13 cellular contexts compared by ENCODE assay signal in the genomic region with DNA sequence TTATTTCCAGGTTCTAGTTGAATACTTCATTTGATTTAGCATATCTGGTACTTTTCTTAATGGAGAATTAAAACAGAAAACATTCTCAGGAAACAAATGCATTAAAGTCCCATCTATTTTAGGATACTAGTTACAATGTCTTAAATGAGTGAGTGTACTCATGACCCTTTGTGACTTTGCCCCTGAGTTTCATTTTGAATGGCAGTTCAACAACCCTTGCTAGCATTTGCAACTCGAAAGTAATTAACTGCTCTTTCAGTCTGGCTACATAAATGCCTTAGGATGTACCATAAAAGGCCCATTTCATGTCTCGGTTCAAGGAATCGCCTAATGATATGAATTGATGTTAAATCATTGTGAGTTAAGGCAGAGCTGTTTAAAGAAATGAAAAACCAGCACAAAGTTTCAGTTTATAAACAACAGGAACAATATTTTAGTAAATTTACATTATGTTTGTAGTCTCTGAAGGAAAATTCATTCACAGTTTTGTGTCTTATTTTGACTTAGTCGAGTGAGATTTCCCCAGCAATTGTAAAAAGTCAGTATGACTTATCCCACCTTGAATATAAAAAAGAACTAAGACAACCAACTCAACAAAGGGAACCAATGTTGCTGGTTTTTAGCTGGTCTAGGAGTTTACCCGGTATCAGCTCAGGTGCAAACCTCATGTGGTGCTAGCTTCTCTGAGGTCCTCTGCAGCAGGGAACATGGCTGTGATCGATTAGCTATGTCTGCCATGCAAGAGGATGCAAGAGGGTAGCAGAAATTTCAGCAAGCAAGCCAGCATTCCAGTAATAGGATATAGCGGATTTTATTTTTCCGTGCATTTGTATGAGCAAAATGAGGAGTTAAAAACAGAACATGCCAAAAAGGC.
A peak's percentile ranks its signal among the peaks of the same experiment; 100 is the strongest.
DNase-seq lines count a peak whose midpoint lies in the region; ATAC-seq, FAIRE-seq and TF ChIP-seq lines count a peak whose summit lies in the region.
"Had no signal": no experiment of that assay in that cellular context is flagged by ENCODE, and none has a peak within 500 bp of the region (broad histone marks: within the 10 kb centered on the region; RNA-seq: fewer than 3 reads in every experiment).

No MANE protein-coding gene starts in this region.

- DNase-seq in activated CD4-positive, alpha-beta T cell treated with anti-CD3 and anti-CD28 coated beads, Interleukin-2, amount 10 ng/mL, durations not matched to agents 24 days and 14 days = peak; percentile 53
- no peak for DNase-seq in activated CD4-positive, alpha-beta T cell treated with anti-CD3 and anti-CD28 coated beads for 1 hour
- DNase-seq in H1 (ENCODE audit: low read depth in 1 of 2, low spot score in 2 of 2) (no peak), A673 (ENCODE audit: low spot score) (no peak), amniotic stem cell (lab: John Stamatoyannopoulos, UW) (no peak), caudate nucleus (lab: John Stamatoyannopoulos, UW) (no peak)
- DNase-seq: activated CD8-positive, alpha-beta memory T cell treated with anti-CD3 and anti-CD28 coated beads, Interleukin-2, amount 50 U/mL, for 48 hours; GOT3; Kasumi-1; NCI-H774 had no signal

- no peaks in the 10 kb centered on the region for H3K79me1 ChIP-seq in H1 (ENCODE audit: low read depth, low read length)

- no peaks in the 10 kb centered on the region for H4K20me1 ChIP-seq in H1 (replicated peaks in 1 of 2; ENCODE audit: control insufficient read depth in 1 of 2, insufficient read depth in 2 of 2, low read length in 2 of 2)

- intact Hi-C loops in activated CD4-positive, alpha-beta T cell treated with anti-CD3 and anti-CD28 coated beads, Interleukin-2, amount 10 ng/mL, durations not matched to agents 24 days and 14 days (cut with micrococcal nuclease) = no loop called here
- intact Hi-C loops in A673 (cut with micrococcal nuclease; ENCODE audit: unreplicated experiment) = no loop called here

- H4K91ac ChIP-seq in H1 (replicated peaks; ENCODE audit: insufficient read length, low read length) = no peak overlapping the region

- H3K27me3 Mint-ChIP-seq in activated CD4-positive, alpha-beta T cell treated with anti-CD3 and anti-CD28 coated beads, Interleukin-2, amount 10 ng/mL, durations not matched to agents 24 days and 14 days = no peaks in the 10 kb centered on the region
- H3K27me3 Mint-ChIP-seq: dendritic cell treated with granulocyte-macrophage colony-stimulating factor and Interleukin-4, amounts not matched to agents 40 ng/mL and 50 ng/mL, for 4 days had no signal

- no peak overlapping the region for H4K5ac ChIP-seq in H1 (ENCODE audit: insufficient read length, low read depth, low read length)

- no peak overlapping the region for H2BK15ac ChIP-seq in H1 (ENCODE audit: low read length)

- H2AFZ ChIP-seq in H1 (ENCODE audit: low read length) = no peak overlapping the region

- no peak overlapping the region for H3K23ac ChIP-seq in H1 (ENCODE audit: insufficient read length)

- H3K4me2 ChIP-seq in H1 (ENCODE audit: insufficient read depth in 1 of 2, low read depth in 2 of 2, low read length in 2 of 2) = no peak overlapping the region

- no peak overlapping the region for H2BK20ac ChIP-seq in H1 (ENCODE audit: low read length)

- H3K4ac ChIP-seq in H1 (replicated peaks; ENCODE audit: insufficient read length, low read depth, low read length) = no peak overlapping the region

- 88% methylated on average over 8 of the region's 8 CpGs; no CpG with 5 or more reads in 1 of the 2 experiments for WGBS in H1 (ENCODE audit: extremely low coverage in 1 of 2, insufficient coverage in 1 of 2, insufficient read length in 1 of 2, insufficient replicate concordance in 2 of 2, low coverage in 1 of 2, low lambda C conversion rate in 2 of 2, missing lambda C conversion rate in 1 of 2), 2 experiments

- H3K4me1 ChIP-seq in H1 (replicated peaks in 1 of 4; ENCODE audit: control insufficient read depth in 3 of 4, insufficient read depth in 4 of 4, low read length in 3 of 4) = no peaks in the 10 kb centered on the region; a peak in 1 of 7 replicates
- H3K4me1 ChIP-seq in A673 (ENCODE audit: insufficient read depth, low read length, poor library complexity, severe bottlenecking) = no peaks in the 10 kb centered on the region

- POLR2A ChIA-PET in H1 (lab: Charles Lee; ENCODE audit: partially characterized antibody) = no interaction called here
- POLR2A ChIA-PET in A673 (lab: Charles Lee; ENCODE audit: low non-redundant PET) = no interaction called here

- H3K27ac Mint-ChIP-seq in activated CD4-positive, alpha-beta T cell treated with anti-CD3 and anti-CD28 coated beads, Interleukin-2, amount 10 ng/mL, durations not matched to agents 24 days and 14 days = peak overlapping the region; percentile 64
- H3K27ac Mint-ChIP-seq: dendritic cell treated with granulocyte-macrophage colony-stimulating factor and Interleukin-4, amounts not matched to agents 40 ng/mL and 50 ng/mL, for 4 days had no signal

- no peak overlapping the region for H2AK5ac ChIP-seq in H1 (ENCODE audit: low read depth, low read length)

- H3K4me3 ChIP-seq in H1 (ENCODE audit: extremely low read depth in 1 of 4, insufficient read depth in 2 of 4, low read depth in 3 of 4, low read length in 4 of 4) (no peak overlapping the region), A673 (ENCODE audit: low read depth, low read length, poor library complexity, severe bottlenecking) (no peak overlapping the region)

- peaks cover 30% of the 10 kb centered on the region for H3K4me1 Mint-ChIP-seq in activated CD4-positive, alpha-beta T cell treated with anti-CD3 and anti-CD28 coated beads, Interleukin-2, amount 10 ng/mL, durations not matched to agents 24 days and 14 days

- H2BK5ac ChIP-seq in H1 (ENCODE audit: low read depth, low read length) = no peak overlapping the region

- H2BK12ac ChIP-seq in H1 (ENCODE audit: low read depth, low read length) = no peak overlapping the region

- TF ChIP-seq CTCF in H1 (IDR thresholded peaks at IDR 0.05; ENCODE audit: control extremely low read depth in 1 of 3, insufficient read depth in 1 of 3, low read depth in 1 of 3, low read length in 3 of 3) (no peak), A673 (conservative IDR thresholded peaks at IDR 0.05; ENCODE audit: low read depth, low read length) (no peak)

- H3K79me2 ChIP-seq in H1 (ENCODE audit: control insufficient read depth in 1 of 2, insufficient read depth in 2 of 2, low read length in 2 of 2) = no peaks in the 10 kb centered on the region

- CTCF ChIA-PET in H1 (lab: Charles Lee; ENCODE audit: partially characterized antibody) = interaction anchor here (0.6 to 1.4 kb wide), 2 partner anchors 132 to 405 kb away, joined by 3 read pairs; no protein-coding TSS in a partner anchor
- CTCF ChIA-PET in A673 (lab: Charles Lee) = no interaction called here

- H3K9ac ChIP-seq in H1 (replicated peaks in 1 of 4; ENCODE audit: extremely low read depth in 1 of 4, low read depth in 3 of 4, low read length in 3 of 4) = no peak overlapping the region

- H3K36me3 ChIP-seq in H1 (ENCODE audit: control insufficient read depth in 2 of 4, insufficient read depth in 4 of 4, low read length in 3 of 4) (no peaks in the 10 kb centered on the region), A673 (ENCODE audit: insufficient read depth, low read length, poor library complexity, severe bottlenecking) (no peaks in the 10 kb centered on the region)

- no peak overlapping the region for H3K18ac ChIP-seq in H1 (ENCODE audit: extremely low read depth, low read length)

- H3K14ac ChIP-seq in H1 (ENCODE audit: insufficient read length) = no peak overlapping the region

- TF ChIP-seq EP300 in H1 (IDR thresholded peaks at IDR 0.05; ENCODE audit: borderline replicate concordance in 1 of 2, low read depth in 2 of 2, low read length in 2 of 2) = no peak

- no peaks in the 10 kb centered on the region for H3K27me3 ChIP-seq in H1 (replicated peaks in 1 of 4; ENCODE audit: control insufficient read depth in 3 of 4, extremely low read depth in 1 of 4, insufficient read depth in 3 of 4, low read length in 3 of 4)
- no peaks in the 10 kb centered on the region for H3K27me3 ChIP-seq in A673 (replicated peaks; ENCODE audit: insufficient read depth, low read depth, low read length, poor library complexity)

- no peak for TF ChIP-seq POLR2A in H1 (IDR thresholded peaks at IDR 0.05; ENCODE audit: control extremely low read depth in 1 of 2, low read depth in 2 of 2, low read length in 2 of 2)

- H3K36me3 Mint-ChIP-seq in activated CD4-positive, alpha-beta T cell treated with anti-CD3 and anti-CD28 coated beads, Interleukin-2, amount 10 ng/mL, durations not matched to agents 24 days and 14 days (ENCODE audit: low read depth) = peaks cover 3% of the 10 kb centered on the region

- no peaks in the 10 kb centered on the region for H3K9me3 Mint-ChIP-seq in activated CD4-positive, alpha-beta T cell treated with anti-CD3 and anti-CD28 coated beads, Interleukin-2, amount 10 ng/mL, durations not matched to agents 24 days and 14 days
- H3K9me3 Mint-ChIP-seq: dendritic cell treated with granulocyte-macrophage colony-stimulating factor and Interleukin-4, amounts not matched to agents 40 ng/mL and 50 ng/mL, for 4 days had no signal

- no TSS peak for BruUV-seq in A673 (replicated peaks; lab: Mats Ljungman, UMichigan)

- no peak for TF ChIP-seq RAD21 in H1 (IDR thresholded peaks at IDR 0.05 in 1 of 2, conservative IDR thresholded peaks at IDR 0.05 in 1 of 2; ENCODE audit: low read depth in 2 of 2, low read length in 2 of 2)

- no peak overlapping the region for H3K27ac ChIP-seq in H1 (ENCODE audit: low read depth, low read length)
- H3K27ac ChIP-seq in A673 (ENCODE audit: low read depth, low read length, poor library complexity, severe bottlenecking) = no peak overlapping the region
- H3K27ac ChIP-seq in caudate nucleus (ENCODE audit: low read depth, low read length) = no peak overlapping the region

- peak; percentile 13 for FAIRE-seq in H1 (lab: Jason Lieb, UNC)

- no peak overlapping the region for H4K8ac ChIP-seq in H1 (ENCODE audit: extremely low read depth, insufficient read depth, low read length)

- H3K9me3 ChIP-seq in H1 (ENCODE audit: insufficient read depth in 2 of 2, low read depth in 1 of 2, low read length in 1 of 2) (no peaks in the 10 kb centered on the region), A673 (ENCODE audit: low read depth, low read length, poor library complexity, severe bottlenecking) (peaks cover 17% of the 10 kb centered on the region)

- H3K23me2 ChIP-seq in H1 (ENCODE audit: low read depth, low read length) = no peaks in the 10 kb centered on the region

- peak overlapping the region; percentile 10 for H3K4me3 Mint-ChIP-seq in activated CD4-positive, alpha-beta T cell treated with anti-CD3 and anti-CD28 coated beads, Interleukin-2, amount 10 ng/mL, durations not matched to agents 24 days and 14 days
- H3K4me3 Mint-ChIP-seq: dendritic cell treated with granulocyte-macrophage colony-stimulating factor and Interleukin-4, amounts not matched to agents 40 ng/mL and 50 ng/mL, for 4 days had no signal

- no peak overlapping the region for H3K56ac ChIP-seq in H1 (replicated peaks; ENCODE audit: insufficient read length, low read depth, low read length)

- no peak overlapping the region for H2BK120ac ChIP-seq in H1 (replicated peaks; ENCODE audit: low read depth, low read length)

- ATAC-seq in GM21423 (IDR thresholded peaks at IDR 0.05; ENCODE audit: unreplicated experiment) (peak; percentile 73), HG03280 (IDR thresholded peaks at IDR 0.05; ENCODE audit: unreplicated experiment) (peak; percentile 67)

TF ChIP-seq in H1, 55 proteins besides CTCF, POLR2A, EP300 and RAD21 (continues in another document):
- TF ChIP-seq SUZ12 (IDR thresholded peaks at IDR 0.05; ENCODE audit: low read length) (no peak), POU5F1 (IDR thresholded peaks at IDR 0.05; ENCODE audit: low read depth, low read length) (no peak)
